ENCODE assay signal across 15 cellular contexts in genomic region chr16:86888240-86889044, GRCh38.
DNase-seq lines count a peak whose midpoint lies in the region; ATAC-seq and TF ChIP-seq lines count a peak whose summit lies in the region.
"Had no signal": no experiment of that assay in that cellular context is flagged by ENCODE, and none has a peak within 500 bp of the region (broad histone marks: within the 10 kb centered on the region; RNA-seq: fewer than 3 reads in every experiment).

No MANE protein-coding gene starts in this region.

- peaks cover 0 to 16% of the 10 kb centered on the region in 2 donors for H3K27me3 ChIP-seq in breast epithelium
- H3K27me3 ChIP-seq: BLaER1 had no signal

- POLR2A ChIA-PET in MCF 10A (lab: Yijun Ruan, JAX) = no interaction called here
- POLR2A ChIA-PET in activated CD8-positive, alpha-beta T cell treated with anti-CD3 and anti-CD28 coated beads for 36 hours (lab: Charles Lee) = no interaction called here

- CTCF ChIA-PET in MCF 10A (lab: Yijun Ruan, JAX) = no interaction called here
- CTCF ChIA-PET in activated CD8-positive, alpha-beta T cell treated with anti-CD3 and anti-CD28 coated beads for 36 hours (lab: Charles Lee) = no interaction called here

- no peaks in the 10 kb centered on the region for H3K36me3 Mint-ChIP-seq in MCF 10A (ENCODE audit: insufficient read depth, unreplicated experiment)
- H3K36me3 Mint-ChIP-seq in activated CD8-positive, alpha-beta T cell treated with anti-CD3 and anti-CD28 coated beads for 36 hours (ENCODE audit: low read depth) = no peaks in the 10 kb centered on the region
- H3K36me3 Mint-ChIP-seq: CD8-positive, alpha-beta memory T cell had no signal

- no peaks in the 10 kb centered on the region for H3K9me3 ChIP-seq in breast epithelium
- H3K9me3 ChIP-seq: BLaER1, Caco-2, HAP-1 had no signal

- peaks cover 15% of the 10 kb centered on the region for H3K27me3 Mint-ChIP-seq in MCF 10A (ENCODE audit: insufficient read depth, unreplicated experiment)
- H3K27me3 Mint-ChIP-seq in activated CD8-positive, alpha-beta T cell treated with anti-CD3 and anti-CD28 coated beads for 36 hours = peaks cover 6% of the 10 kb centered on the region

- ATAC-seq in activated CD8-positive, alpha-beta T cell treated with anti-CD3 and anti-CD28 coated beads for 36 hours = no peak

- H3K9me3 Mint-ChIP-seq in MCF 10A (ENCODE audit: unreplicated experiment) = peaks cover 14% of the 10 kb centered on the region
- H3K9me3 Mint-ChIP-seq in activated CD8-positive, alpha-beta T cell treated with anti-CD3 and anti-CD28 coated beads for 36 hours = no peaks in the 10 kb centered on the region

- H3K36me3 ChIP-seq in breast epithelium = no peaks in the 10 kb centered on the region
- H3K36me3 ChIP-seq: BLaER1, HAP-1 had no signal

- no peak overlapping the region for H3K27ac Mint-ChIP-seq in MCF 10A (ENCODE audit: low read depth, unreplicated experiment)
- H3K27ac Mint-ChIP-seq in activated CD8-positive, alpha-beta T cell treated with anti-CD3 and anti-CD28 coated beads for 36 hours = no peak overlapping the region

- no peak overlapping the region for H3K27ac ChIP-seq in breast epithelium
- H3K27ac ChIP-seq: 22Rv1, BLaER1 had no signal

- no peak for TF ChIP-seq POLR2A in breast epithelium (IDR thresholded peaks at IDR 0.05)

- intact Hi-C loops in MCF 10A (cut with micrococcal nuclease) = no loop called here
- intact Hi-C loops in breast epithelium (cut with DNase I; ENCODE audit: low total_unique reads) = no loop called here
- intact Hi-C loops in activated CD8-positive, alpha-beta T cell treated with anti-CD3 and anti-CD28 coated beads for 36 hours (cut with micrococcal nuclease) = no loop called here

- peaks cover 19% of the 10 kb centered on the region for H3K4me1 Mint-ChIP-seq in MCF 10A (ENCODE audit: insufficient read depth, unreplicated experiment)
- H3K4me1 Mint-ChIP-seq in activated CD8-positive, alpha-beta T cell treated with anti-CD3 and anti-CD28 coated beads for 36 hours (ENCODE audit: low read depth) = no peaks in the 10 kb centered on the region
- H3K4me1 Mint-ChIP-seq: CD8-positive, alpha-beta memory T cell had no signal

- no peak for TF ChIP-seq CTCF in MCF 10A (IDR thresholded peaks at IDR 0.05; ENCODE audit: unreplicated experiment)
- TF ChIP-seq CTCF in breast epithelium (IDR thresholded peaks at IDR 0.05) = no peak
- TF ChIP-seq CTCF in activated CD8-positive, alpha-beta T cell treated with anti-CD3 and anti-CD28 coated beads for 36 hours (IDR thresholded peaks at IDR 0.05) = no peak

- DNase-seq in MCF 10A (ENCODE audit: unreplicated experiment) = peak; percentile 11
- DNase-seq in breast epithelium (ENCODE audit: low spot score in 2 of 2) = no peak
- DNase-seq in SW480 (ENCODE audit: low spot score) = peak; percentile 26
- peak; percentile 34 for DNase-seq in fibroblast of peridontal ligament (ENCODE audit: extremely low read depth)
- DNase-seq in NCI-H1417 treated with DMSO at 0.1 percent for 48 hours (lab: John Stamatoyannopoulos, UW) = no peak
- no peak for DNase-seq in activated CD8-positive, alpha-beta T cell treated with anti-CD3 and anti-CD28 coated beads for 36 hours
- DNase-seq in central memory CD4-positive, alpha-beta T cell = no peak
- DNase-seq: AML-193; Caco-2; CD8-positive, alpha-beta memory T cell; DND-41; GF-D8 had no signal

- BruUV-seq in MCF 10A (replicated peaks; lab: Mats Ljungman, UMichigan) = no TSS peak

- H3K4me3 Mint-ChIP-seq in MCF 10A (ENCODE audit: unreplicated experiment) = no peak overlapping the region
- no peak overlapping the region for H3K4me3 Mint-ChIP-seq in activated CD8-positive, alpha-beta T cell treated with anti-CD3 and anti-CD28 coated beads for 36 hours
- H3K4me3 Mint-ChIP-seq: CD8-positive, alpha-beta memory T cell had no signal

- H3K4me1 ChIP-seq in breast epithelium = no peaks in the 10 kb centered on the region
- H3K4me1 ChIP-seq: BLaER1, Caco-2, HAP-1 had no signal

- no peak overlapping the region for H3K4me3 ChIP-seq in breast epithelium
- H3K4me3 ChIP-seq: BLaER1, HAP-1 had no signal

Comparison
In these comparisons a context has a peak if more than half of its experiments do, and no peak if none do; other contexts are left out.
1. DNase-seq: peak in MCF 10A (single experiment), SW480 (single experiment) and fibroblast of peridontal ligament (single experiment); none in breast epithelium (0 of 2), NCI-H1417 treated with DMSO at 0.1 percent for 48 hours (single experiment), activated CD8-positive, alpha-beta T cell treated with anti-CD3 and anti-CD28 coated beads for 36 hours (single experiment) and central memory CD4-positive, alpha-beta T cell (single experiment).